Comparison of ENCODE assay signal across 22 cellular contexts in genomic region chr1:178639326-178639725, GRCh38.
DNase-seq lines count a peak whose midpoint lies in the region; ATAC-seq and TF ChIP-seq lines count a peak whose summit lies in the region.
"Had no signal": no experiment of that assay in that cellular context is flagged by ENCODE, and none has a peak within 500 bp of the region (broad histone marks: within the 10 kb centered on the region; RNA-seq: fewer than 3 reads in every experiment).

No MANE protein-coding gene starts in this region.

- no peaks in the 10 kb centered on the region for H3K9me3 Mint-ChIP-seq in chondrocyte (ENCODE audit: low read depth)
- no peaks in the 10 kb centered on the region for H3K9me3 Mint-ChIP-seq in stimulated activated memory B cell treated with anti-CD40 and anti-IgM and Interleukin-4, amounts not matched to agents 10 μg/mL and 1 μg/mL and 100 μg/mL, for 72 hours

- H3K27ac Mint-ChIP-seq in chondrocyte (ENCODE audit: unreplicated experiment), result peak overlapping the region; percentile 32
- peak overlapping the region; percentile 38 for H3K27ac Mint-ChIP-seq in stimulated activated memory B cell treated with anti-CD40 and anti-IgM and Interleukin-4, amounts not matched to agents 10 μg/mL and 1 μg/mL and 100 μg/mL, for 72 hours
- H3K27ac Mint-ChIP-seq: CD4-positive, CD25-positive, alpha-beta regulatory T cell had no signal

- no peak overlapping the region for H3K4me3 Mint-ChIP-seq in chondrocyte (ENCODE audit: unreplicated experiment)
- H3K4me3 Mint-ChIP-seq in stimulated activated memory B cell treated with anti-CD40 and anti-IgM and Interleukin-4, amounts not matched to agents 10 μg/mL and 1 μg/mL and 100 μg/mL, for 72 hours, result no peak overlapping the region
- H3K4me3 Mint-ChIP-seq: CD4-positive, CD25-positive, alpha-beta regulatory T cell had no signal

- ATAC-seq in stimulated activated memory B cell treated with anti-CD40 and anti-IgM and Interleukin-4, amounts not matched to agents 10 μg/mL and 1 μg/mL and 100 μg/mL, for 72 hours, result no peak
- ATAC-seq: GM12878, K562, Right ventricle myocardium inferior had no signal

- peak; percentile 54 for DNase-seq in EH (ENCODE audit: low read depth)
- DNase-seq in chondrocyte (ENCODE audit: low spot score), result no peak
- peak; percentile 21 for DNase-seq in hepatic stellate cell (ENCODE audit: low spot score)
- DNase-seq in NCI-H2107 treated with DMSO at 0.1 percent for 48 hours (lab: John Stamatoyannopoulos, UW; ENCODE audit: unreplicated experiment), result no peak
- DNase-seq in iPS-NIHi7 (ENCODE audit: extremely low spot score), result no peak
- DNase-seq in ACHN, result no peak
- DNase-seq: CD4-positive, CD25-positive, alpha-beta regulatory T cell; DMS 273 treated with DMSO at 0.1 percent for 48 hours; DMS79 treated with DMSO at 0.1 percent for 48 hours; H7; MM.1S; NCI-H1092; NCI-H146; NCI-H2029 treated with DMSO at 0.1 percent for 48 hours; NCI-H2171 treated with DMSO at 0.1 percent for 48 hours; NCI-H524 treated with DMSO at 0.1 percent for 48 hours; NCI-H82; OCI-M1 had no signal

- H3K27me3 Mint-ChIP-seq in chondrocyte (ENCODE audit: low read depth), result no peaks in the 10 kb centered on the region
- H3K27me3 Mint-ChIP-seq in stimulated activated memory B cell treated with anti-CD40 and anti-IgM and Interleukin-4, amounts not matched to agents 10 μg/mL and 1 μg/mL and 100 μg/mL, for 72 hours, result no peaks in the 10 kb centered on the region
- H3K27me3 Mint-ChIP-seq: CD4-positive, CD25-positive, alpha-beta regulatory T cell had no signal

- H3K36me3 Mint-ChIP-seq in chondrocyte (ENCODE audit: low read depth), result no peaks in the 10 kb centered on the region
- no peaks in the 10 kb centered on the region for H3K36me3 Mint-ChIP-seq in stimulated activated memory B cell treated with anti-CD40 and anti-IgM and Interleukin-4, amounts not matched to agents 10 μg/mL and 1 μg/mL and 100 μg/mL, for 72 hours
- H3K36me3 Mint-ChIP-seq: CD4-positive, CD25-positive, alpha-beta regulatory T cell had no signal

- peaks cover 17% of the 10 kb centered on the region for H3K4me1 Mint-ChIP-seq in chondrocyte (ENCODE audit: low read depth)
- H3K4me1 Mint-ChIP-seq in stimulated activated memory B cell treated with anti-CD40 and anti-IgM and Interleukin-4, amounts not matched to agents 10 μg/mL and 1 μg/mL and 100 μg/mL, for 72 hours, result peaks cover 41% of the 10 kb centered on the region
- H3K4me1 Mint-ChIP-seq: CD4-positive, CD25-positive, alpha-beta regulatory T cell had no signal

- in situ Hi-C loops in ACHN (cut with HindIII; ENCODE audit: low pct_ligation_motif_present, low pct_unique_long_range_greater_than_20kb, low sequenced_read_pairs), result no loop called here

- no peak for TF ChIP-seq CTCF in chondrocyte (IDR thresholded peaks at IDR 0.05)

Comparison
In these comparisons a context has a peak if more than half of its experiments do, and no peak if none do; other contexts are left out.
1. DNase-seq: peak in EH (single experiment) and hepatic stellate cell (single experiment); none in chondrocyte (single experiment), NCI-H2107 treated with DMSO at 0.1 percent for 48 hours (single experiment), iPS-NIHi7 (single experiment) and ACHN (single experiment).